In the genomic region with DNA sequence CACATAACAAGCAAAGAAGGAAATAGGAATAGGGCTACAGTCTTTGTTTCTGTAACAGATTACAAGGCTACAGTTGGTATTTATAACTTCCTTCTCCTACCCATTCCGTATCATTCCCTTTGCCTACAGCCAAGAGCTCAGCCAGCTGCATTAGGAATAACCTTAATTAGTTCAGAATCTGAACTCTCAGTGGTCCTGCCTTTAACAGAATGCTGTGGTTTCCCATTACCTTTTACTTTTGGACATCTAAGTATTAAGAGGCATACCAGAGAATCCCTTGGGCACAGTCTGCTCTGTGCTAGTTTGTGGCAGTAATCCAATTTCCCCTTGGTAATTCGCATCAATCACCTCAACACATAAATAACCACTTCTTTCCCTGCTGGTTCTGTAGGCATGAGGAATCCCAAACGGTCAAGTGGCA, we compare ENCODE assay signal across 17 cellular contexts. TPM values are rescaled to one million over a fixed set of nuclear protein-coding genes. Genes with fewer than 3 reads are reported as not detected.
DNase-seq lines count a peak whose midpoint lies in the region; ATAC-seq and TF ChIP-seq lines count a peak whose summit lies in the region.
"Had no signal": no experiment of that assay in that cellular context is flagged by ENCODE, and none has a peak within 500 bp of the region (broad histone marks: within the 10 kb centered on the region; RNA-seq: fewer than 3 reads in every experiment).

No MANE protein-coding gene starts in this region.

- peak overlapping the region; percentile 6 to 66 (median 38) for H3K27ac Mint-ChIP-seq in naive B cell
- H3K27ac Mint-ChIP-seq: activated T-helper 2 cell treated with anti-CD3 and anti-CD28 coated beads, Interferon-gamma antibody, Interleukin-2, Interleukin-4, amounts not matched to agents 10 μg/mL and 5 μg/mL and 100 μg/mL, durations not matched to agents 14 hours and 24 hours and 36 hours had no signal

- WGBS in lower leg skin, 2 donors = 32 to 39% methylated on average over 3 of the region's 3 CpGs

- no peak overlapping the region for H3K4me3 Mint-ChIP-seq in naive B cell

- TF ChIP-seq POLR2A in lower leg skin (IDR thresholded peaks at IDR 0.05) = no peak

- intact Hi-C loops in lower leg skin (cut with DNase I; ENCODE audit: low total_unique reads) = no loop called here
- intact Hi-C loops in posterior cingulate gyrus (cut with DNase I) = loop anchor here (10.0 kb wide), 1 partner anchor 109 kb away; no protein-coding TSS in a partner anchor

- H3K36me3 Mint-ChIP-seq in naive B cell = peaks cover 0 to 10% of the 10 kb centered on the region in 2 donors

- TF ChIP-seq CTCF in lower leg skin (IDR thresholded peaks at IDR 0.05) = no peak

- DNase-seq in DMS 273 treated with DMSO at 0.1 percent for 48 hours (lab: John Stamatoyannopoulos, UW) = peak; percentile 37
- DNase-seq in NCI-H2171 treated with DMSO at 0.1 percent for 48 hours (lab: John Stamatoyannopoulos, UW) = peak; percentile 40
- DNase-seq in naive B cell = no peak
- DNase-seq in globus pallidus (ENCODE audit: low spot score) = no peak
- no peak for DNase-seq in lower leg skin (ENCODE audit: low spot score in 2 of 2)
- DNase-seq in posterior cingulate gyrus = no peak
- DNase-seq in NCI-H774 (lab: John Stamatoyannopoulos, UW) = no peak
- DNase-seq: activated CD4-positive, alpha-beta T cell treated with anti-CD3 and anti-CD28 coated beads for 1 hour; CD4-positive, CD25-positive, alpha-beta regulatory T cell; colonic mucosa; NCI-H1417; stimulated activated naive CD8-positive, alpha-beta T cell treated with anti-CD3 and anti-CD28 coated beads, Interleukin-15, Interleukin-2, amounts not matched to agents 100 U/mL and 50 U/mL, for 24 hours; SW 1271 had no signal

- H3K27me3 Mint-ChIP-seq in naive B cell = no peaks in the 10 kb centered on the region
- H3K27me3 Mint-ChIP-seq: CD4-positive, CD25-positive, alpha-beta regulatory T cell had no signal

- no peaks in the 10 kb centered on the region for H3K9me3 Mint-ChIP-seq in naive B cell
- H3K9me3 Mint-ChIP-seq: activated T-helper 2 cell treated with anti-CD3 and anti-CD28 coated beads, Interferon-gamma antibody, Interleukin-2, Interleukin-4, amounts not matched to agents 10 μg/mL and 5 μg/mL and 100 μg/mL, durations not matched to agents 14 hours and 24 hours and 36 hours; CD4-positive, CD25-positive, alpha-beta regulatory T cell had no signal

- peak overlapping the region; percentile 39 for H3K27ac ChIP-seq in cingulate gyrus (ENCODE audit: low read depth, low read length)
- H3K27ac ChIP-seq: colonic mucosa had no signal

- H3K4me3 ChIP-seq in lower leg skin (ENCODE audit: low read depth, poor library complexity, severe bottlenecking) = no peak overlapping the region
- H3K4me3 ChIP-seq: colonic mucosa had no signal

- H3K4me1 Mint-ChIP-seq in naive B cell = peaks cover 13 to 19% (median 18%) of the 10 kb centered on the region in 3 donors
- H3K4me1 Mint-ChIP-seq: CD4-positive, CD25-positive, alpha-beta regulatory T cell had no signal

- ATAC-seq in naive B cell (ENCODE audit: low read depth in 2 of 2) = no peak
- ATAC-seq: stimulated activated naive CD8-positive, alpha-beta T cell treated with anti-CD3 and anti-CD28 coated beads, Interleukin-15, Interleukin-2, amounts not matched to agents 100 U/mL and 50 U/mL, for 24 hours had no signal

RNA-seq across cellular contexts. Expression of gene PKD2L2, which starts 44.2 kb away (rescaled TPM):
- polyA plus RNA-seq in naive B cell (ENCODE audit: low read depth in 6 of 6) = 1 to 10 TPM in 1 of 6 donors, under 1 TPM in 5; 0.19 to 1.0 (median 0.56) TPM
- not detected for total RNA-seq in lower leg skin
- total RNA-seq: activated T-helper 2 cell treated with anti-CD3 and anti-CD28 coated beads, Interferon-gamma antibody, Interleukin-2, Interleukin-4, amounts not matched to agents 10 μg/mL and 5 μg/mL and 100 μg/mL, durations not matched to agents 14 hours and 24 hours and 36 hours; CD4-positive, CD25-positive, alpha-beta regulatory T cell; colonic mucosa; glomerular endothelial cell; omental fat pad had no signal

Comparison
In these comparisons a context has a peak if more than half of its experiments do, and no peak if none do; other contexts are left out.
1. DNase-seq: peak in DMS 273 treated with DMSO at 0.1 percent for 48 hours (single experiment) and NCI-H2171 treated with DMSO at 0.1 percent for 48 hours (single experiment); none in naive B cell (single experiment), globus pallidus (single experiment), lower leg skin (0 of 2), posterior cingulate gyrus (0 of 10) and NCI-H774 (single experiment).